In the genomic region with DNA sequence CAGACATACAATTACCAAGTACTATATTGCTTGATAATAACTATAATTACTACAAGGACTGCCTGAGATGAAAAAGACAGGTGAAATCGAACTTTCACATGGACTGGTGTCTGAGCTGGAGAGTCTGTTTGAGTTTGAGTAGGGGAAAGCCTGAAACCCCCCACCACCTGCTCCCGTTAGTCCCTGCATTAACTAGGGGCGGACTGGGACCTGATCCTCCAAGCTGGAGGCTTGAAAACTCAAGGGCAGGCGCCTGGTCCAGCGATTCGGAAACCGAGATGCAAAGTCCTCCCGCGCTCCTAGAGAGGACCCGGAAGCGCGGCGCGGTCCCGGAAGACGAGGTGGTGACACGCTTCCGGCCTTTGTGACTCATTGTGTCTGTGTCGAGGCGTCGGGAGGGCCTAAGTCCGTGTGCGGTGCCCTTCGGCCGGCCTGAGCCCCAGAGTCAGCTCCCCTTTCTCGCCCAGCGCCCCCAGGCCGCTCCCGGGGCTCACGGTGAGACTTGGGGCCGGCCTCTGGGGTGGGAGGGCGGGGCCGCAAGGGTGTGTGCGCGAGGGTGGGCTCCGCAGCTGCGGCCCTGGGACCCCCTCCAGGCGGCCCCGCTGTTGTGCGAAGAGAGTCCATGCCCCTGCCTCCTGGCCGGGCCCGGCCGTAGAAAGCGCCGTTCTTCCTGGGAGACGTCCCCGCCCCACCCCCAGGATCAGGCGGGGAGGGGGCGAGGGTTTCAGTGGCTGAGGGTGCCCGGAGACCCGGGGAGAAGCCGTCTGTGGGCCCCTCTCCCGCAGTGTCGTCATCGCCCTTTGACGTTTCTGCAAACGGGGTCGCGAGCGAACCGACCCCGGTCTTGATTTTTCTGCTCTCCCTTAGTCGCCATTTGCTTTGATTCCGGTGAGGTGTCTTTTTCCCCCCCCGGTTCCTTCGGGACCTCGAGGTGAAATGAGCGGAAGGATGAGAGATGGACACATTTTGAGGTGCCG, we compare ENCODE assay signal across 1 cellular context.
TF ChIP-seq lines count a peak whose summit lies in the region.

ZKSCAN1 (plus strand) TSS at position 365 of the 977 bp plus-strand sequence. CDS start 7,911 bp downstream, outside the sequence.

TF ChIP-seq in HepG2, 621 proteins besides CTCF, POLR2A, EP300 and RAD21 (continued from another document and continues in another):
- TF ChIP-seq, protein P1, sequence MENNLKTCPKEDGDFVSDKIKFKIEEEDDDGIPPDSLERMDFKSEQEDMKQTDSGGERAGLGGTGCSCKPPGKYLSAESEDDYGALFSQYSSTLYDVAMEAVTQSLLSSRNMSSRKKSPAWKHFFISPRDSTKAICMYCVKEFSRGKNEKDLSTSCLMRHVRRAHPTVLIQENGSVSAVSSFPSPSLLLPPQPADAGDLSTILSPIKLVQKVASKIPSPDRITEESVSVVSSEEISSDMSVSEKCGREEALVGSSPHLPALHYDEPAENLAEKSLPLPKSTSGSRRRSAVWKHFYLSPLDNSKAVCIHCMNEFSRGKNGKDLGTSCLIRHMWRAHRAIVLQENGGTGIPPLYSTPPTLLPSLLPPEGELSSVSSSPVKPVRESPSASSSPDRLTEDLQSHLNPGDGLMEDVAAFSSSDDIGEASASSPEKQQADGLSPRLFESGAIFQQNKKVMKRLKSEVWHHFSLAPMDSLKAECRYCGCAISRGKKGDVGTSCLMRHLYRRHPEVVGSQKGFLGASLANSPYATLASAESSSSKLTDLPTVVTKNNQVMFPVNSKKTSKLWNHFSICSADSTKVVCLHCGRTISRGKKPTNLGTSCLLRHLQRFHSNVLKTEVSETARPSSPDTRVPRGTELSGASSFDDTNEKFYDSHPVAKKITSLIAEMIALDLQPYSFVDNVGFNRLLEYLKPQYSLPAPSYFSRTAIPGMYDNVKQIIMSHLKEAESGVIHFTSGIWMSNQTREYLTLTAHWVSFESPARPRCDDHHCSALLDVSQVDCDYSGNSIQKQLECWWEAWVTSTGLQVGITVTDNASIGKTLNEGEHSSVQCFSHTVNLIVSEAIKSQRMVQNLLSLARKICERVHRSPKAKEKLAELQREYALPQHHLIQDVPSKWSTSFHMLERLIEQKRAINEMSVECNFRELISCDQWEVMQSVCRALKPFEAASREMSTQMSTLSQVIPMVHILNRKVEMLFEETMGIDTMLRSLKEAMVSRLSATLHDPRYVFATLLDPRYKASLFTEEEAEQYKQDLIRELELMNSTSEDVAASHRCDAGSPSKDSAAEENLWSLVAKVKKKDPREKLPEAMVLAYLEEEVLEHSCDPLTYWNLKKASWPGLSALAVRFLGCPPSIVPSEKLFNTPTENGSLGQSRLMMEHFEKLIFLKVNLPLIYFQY (CRISPR knock-in tag; IDR thresholded peaks at IDR 0.05; ENCODE audit: borderline replicate concordance) = 0 out of 2 replicates have a peak, but pooled peaks have one; percentile 24
- TF ChIP-seq SMARCE1 (IDR thresholded peaks at IDR 0.05; ENCODE audit: borderline replicate concordance) (no peak), ZFP82 (CRISPR knock-in tag; IDR thresholded peaks at IDR 0.05; ENCODE audit: borderline replicate concordance) (peak; percentile 69; the same call in 1 of the 2 replicates), MEIS2 (CRISPR knock-in tag; IDR thresholded peaks at IDR 0.05) (peak; percentile 69; the same call in 1 of the 2 replicates), KMT2B (CRISPR knock-in tag; IDR thresholded peaks at IDR 0.05) (peak; percentile 89), ZNF639 (CRISPR knock-in tag; conservative IDR thresholded peaks at IDR 0.05) (peak; percentile 65; the same call in 1 of the 2 replicates), TIGD3 (CRISPR knock-in tag; IDR thresholded peaks at IDR 0.05; ENCODE audit: borderline replicate concordance) (no peak), NONO (IDR thresholded peaks at IDR 0.05) (no peak), NONO (CRISPR knock-in tag; conservative IDR thresholded peaks at IDR 0.05) (no peak), MIXL1 (CRISPR knock-in tag; IDR thresholded peaks at IDR 0.05) (peak; percentile 43; the same call in 1 of the 2 replicates), HCFC1 (IDR thresholded peaks at IDR 0.05; ENCODE audit: low read depth, low read length) (peak; percentile 73), TFAP4 (IDR thresholded peaks at IDR 0.05; ENCODE audit: borderline replicate concordance, low read depth) (no peak), ZNF263 (CRISPR knock-in tag; IDR thresholded peaks at IDR 0.05) (no peak; the same call in 1 of the 2 replicates), GFI1 (CRISPR knock-in tag; IDR thresholded peaks at IDR 0.05; ENCODE audit: borderline replicate concordance) (no peak), HES4 (CRISPR knock-in tag; IDR thresholded peaks at IDR 0.05; ENCODE audit: borderline replicate concordance) (peak; percentile 62; the same call in 1 of the 2 replicates), ZSCAN20 (CRISPR knock-in tag; IDR thresholded peaks at IDR 0.05; ENCODE audit: borderline replicate concordance) (0 out of 2 replicates have a peak, but pooled peaks have one; percentile 50), ARNT2 (CRISPR knock-in tag; IDR thresholded peaks at IDR 0.05; ENCODE audit: low read depth) (peak; percentile 74; the same call in 1 of the 2 replicates), CEBPB (IDR thresholded peaks at IDR 0.05; ENCODE audit: borderline replicate concordance, low read depth, low read length) (no peak), ZNF724P (CRISPR knock-in tag; IDR thresholded peaks at IDR 0.05; ENCODE audit: borderline replicate concordance) (peak; percentile 50; the same call in 1 of the 2 replicates), THAP8 (CRISPR knock-in tag; IDR thresholded peaks at IDR 0.05; ENCODE audit: borderline replicate concordance) (no peak), RFXANK (CRISPR knock-in tag; IDR thresholded peaks at IDR 0.05) (no peak), YEATS4 (CRISPR knock-in tag; IDR thresholded peaks at IDR 0.05; ENCODE audit: borderline replicate concordance) (peak; percentile 84; the same call in 1 of the 2 replicates), ZNF225 (CRISPR knock-in tag; IDR thresholded peaks at IDR 0.05) (no peak), ZNF878 (CRISPR knock-in tag; IDR thresholded peaks at IDR 0.05) (no peak), ZBTB26 (CRISPR knock-in tag; IDR thresholded peaks at IDR 0.05; ENCODE audit: borderline replicate concordance) (0 out of 2 replicates have a peak, but pooled peaks have one; percentile 23), GATA4 (IDR thresholded peaks at IDR 0.05; ENCODE audit: borderline replicate concordance, low read depth) (0 out of 2 replicates have a peak, but pooled peaks have one; percentile 26), FOSL2 (CRISPR knock-in tag; IDR thresholded peaks at IDR 0.05) (peak; percentile 97), PITX1 (CRISPR knock-in tag; IDR thresholded peaks at IDR 0.05) (no peak), ZNF737 (CRISPR knock-in tag; IDR thresholded peaks at IDR 0.05; ENCODE audit: borderline replicate concordance) (no peak), ZNF235 (CRISPR knock-in tag; IDR thresholded peaks at IDR 0.05; ENCODE audit: borderline replicate concordance) (no peak), ZNF124 (CRISPR knock-in tag; IDR thresholded peaks at IDR 0.05) (no peak), HMG20A (CRISPR knock-in tag; IDR thresholded peaks at IDR 0.05; ENCODE audit: borderline replicate concordance) (no peak; the same call in 1 of the 2 replicates), ZNF841 (CRISPR knock-in tag; IDR thresholded peaks at IDR 0.05; ENCODE audit: borderline replicate concordance) (no peak), DMAP1 (CRISPR knock-in tag; IDR thresholded peaks at IDR 0.05) (peak; percentile 75)
- TF ChIP-seq, protein P2, sequence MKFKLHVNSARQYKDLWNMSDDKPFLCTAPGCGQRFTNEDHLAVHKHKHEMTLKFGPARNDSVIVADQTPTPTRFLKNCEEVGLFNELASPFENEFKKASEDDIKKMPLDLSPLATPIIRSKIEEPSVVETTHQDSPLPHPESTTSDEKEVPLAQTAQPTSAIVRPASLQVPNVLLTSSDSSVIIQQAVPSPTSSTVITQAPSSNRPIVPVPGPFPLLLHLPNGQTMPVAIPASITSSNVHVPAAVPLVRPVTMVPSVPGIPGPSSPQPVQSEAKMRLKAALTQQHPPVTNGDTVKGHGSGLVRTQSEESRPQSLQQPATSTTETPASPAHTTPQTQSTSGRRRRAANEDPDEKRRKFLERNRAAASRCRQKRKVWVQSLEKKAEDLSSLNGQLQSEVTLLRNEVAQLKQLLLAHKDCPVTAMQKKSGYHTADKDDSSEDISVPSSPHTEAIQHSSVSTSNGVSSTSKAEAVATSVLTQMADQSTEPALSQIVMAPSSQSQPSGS (CRISPR knock-in tag; IDR thresholded peaks at IDR 0.05) = 0 out of 2 replicates have a peak, but pooled peaks have one; percentile 27
- TF ChIP-seq, protein P3, sequence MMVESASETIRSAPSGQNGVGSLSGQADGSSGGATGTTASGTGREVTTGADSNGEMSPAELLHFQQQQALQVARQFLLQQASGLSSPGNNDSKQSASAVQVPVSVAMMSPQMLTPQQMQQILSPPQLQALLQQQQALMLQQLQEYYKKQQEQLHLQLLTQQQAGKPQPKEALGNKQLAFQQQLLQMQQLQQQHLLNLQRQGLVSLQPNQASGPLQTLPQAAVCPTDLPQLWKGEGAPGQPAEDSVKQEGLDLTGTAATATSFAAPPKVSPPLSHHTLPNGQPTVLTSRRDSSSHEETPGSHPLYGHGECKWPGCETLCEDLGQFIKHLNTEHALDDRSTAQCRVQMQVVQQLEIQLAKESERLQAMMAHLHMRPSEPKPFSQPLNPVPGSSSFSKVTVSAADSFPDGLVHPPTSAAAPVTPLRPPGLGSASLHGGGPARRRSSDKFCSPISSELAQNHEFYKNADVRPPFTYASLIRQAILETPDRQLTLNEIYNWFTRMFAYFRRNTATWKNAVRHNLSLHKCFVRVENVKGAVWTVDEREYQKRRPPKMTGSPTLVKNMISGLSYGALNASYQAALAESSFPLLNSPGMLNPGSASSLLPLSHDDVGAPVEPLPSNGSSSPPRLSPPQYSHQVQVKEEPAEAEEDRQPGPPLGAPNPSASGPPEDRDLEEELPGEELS (CRISPR knock-in tag; IDR thresholded peaks at IDR 0.05) = peak; percentile 62
